18 cellular contexts compared by ENCODE assay signal in genomic region chr2:11051280-11051679, GRCh38.
DNase-seq lines count a peak whose midpoint lies in the region; ATAC-seq, FAIRE-seq and TF ChIP-seq lines count a peak whose summit lies in the region.
"Had no signal": no experiment of that assay in that cellular context is flagged by ENCODE, and none has a peak within 500 bp of the region (broad histone marks: within the 10 kb centered on the region; RNA-seq: fewer than 3 reads in every experiment).

No MANE protein-coding gene starts in this region.

- H3K27ac ChIP-seq in esophagus muscularis mucosa (replicated peaks in 1 of 4) = no peak overlapping the region
- no peak overlapping the region for H3K27ac ChIP-seq in neuronal stem cell (replicated peaks; ENCODE audit: low read length)
- H3K27ac ChIP-seq in aorta (ENCODE audit: low read depth in 1 of 2, low read length in 2 of 2) = no peak overlapping the region

- H2AK5ac ChIP-seq in neuronal stem cell (ENCODE audit: low read depth, low read length) = no peak overlapping the region

- no peaks in the 10 kb centered on the region for H3K9me3 ChIP-seq in esophagus muscularis mucosa
- H3K9me3 ChIP-seq in neuronal stem cell (replicated peaks in 1 of 2; ENCODE audit: control insufficient read depth in 2 of 2, insufficient read depth in 1 of 2, low read depth in 1 of 2, low read length in 2 of 2) = no peaks in the 10 kb centered on the region
- no peaks in the 10 kb centered on the region for H3K9me3 ChIP-seq in aorta (ENCODE audit: control insufficient read depth, low read length)

- no peak overlapping the region for H2BK15ac ChIP-seq in neuronal stem cell (ENCODE audit: low read length)

- no peak overlapping the region for H3K23ac ChIP-seq in neuronal stem cell (ENCODE audit: low read depth, low read length, poor library complexity)

- intact Hi-C loops in esophagus muscularis mucosa (cut with DNase I) = no loop called here
- intact Hi-C loops in aorta (cut with DNase I) = no loop called here

- H3K4me1 ChIP-seq in esophagus muscularis mucosa (no peaks in the 10 kb centered on the region), neuronal stem cell (ENCODE audit: control insufficient read depth in 2 of 2, insufficient read depth in 1 of 2, low read depth in 1 of 2, low read length in 2 of 2) (peaks cover 3 to 4% of the 10 kb centered on the region in 2 donors), aorta (ENCODE audit: control insufficient read depth in 1 of 2, insufficient read depth in 2 of 2, low read length in 2 of 2) (no peaks in the 10 kb centered on the region)

- H3K79me1 ChIP-seq in neuronal stem cell (ENCODE audit: low read depth, low read length) = peaks cover 2% of the 10 kb centered on the region

- H2AFZ ChIP-seq in neuronal stem cell (ENCODE audit: low read length) = no peak overlapping the region
- H2AFZ ChIP-seq: GM23338 had no signal

- no peak overlapping the region for H3K4me3 ChIP-seq in esophagus muscularis mucosa
- H3K4me3 ChIP-seq in neuronal stem cell (ENCODE audit: low read length in 2 of 2) = no peak overlapping the region
- no peak overlapping the region for H3K4me3 ChIP-seq in aorta (ENCODE audit: low read length in 2 of 2)
- H3K4me3 ChIP-seq: GM23338 had no signal

- no peak overlapping the region for H4K91ac ChIP-seq in neuronal stem cell (ENCODE audit: low read depth, low read length, poor library complexity)

- H3K18ac ChIP-seq in neuronal stem cell (ENCODE audit: low read length) = peak overlapping the region; percentile 89

- DNase-seq in esophagus muscularis mucosa (ENCODE audit: extremely low spot score) (peak; percentile 82), neuronal stem cell (ENCODE audit: low spot score) (no peak), urothelium cell line (ENCODE audit: low spot score) (no peak), NCI-H1436 treated with DMSO at 0.1 percent for 48 hours (lab: John Stamatoyannopoulos, UW) (no peak), aorta (no peak)
- DNase-seq: C1 segment of cervical spinal cord; Calu3; CD4-positive, alpha-beta memory T cell; COR-L47; DMS53; DMS79 treated with DMSO at 0.1 percent for 48 hours; GF-D8; H9 had no signal

- H2BK120ac ChIP-seq in neuronal stem cell (ENCODE audit: low read depth, low read length) = no peak overlapping the region

- peak; percentile 37 for FAIRE-seq in urothelium cell line (lab: Jason Lieb, UNC)
- FAIRE-seq: GM12891, GM18507 had no signal

- no peak overlapping the region for H3K14ac ChIP-seq in neuronal stem cell (ENCODE audit: low read length)

- H2BK5ac ChIP-seq in neuronal stem cell (ENCODE audit: low read length) = no peak overlapping the region

- H3K4ac ChIP-seq in neuronal stem cell (ENCODE audit: low read length) = no peak overlapping the region

- H2BK12ac ChIP-seq in neuronal stem cell (ENCODE audit: low read length) = no peak overlapping the region

- TF ChIP-seq POLR2A in esophagus muscularis mucosa (IDR thresholded peaks at IDR 0.05; ENCODE audit: low read depth) = no peak

- ATAC-seq in HG02678 (IDR thresholded peaks at IDR 0.05; ENCODE audit: unreplicated experiment) (no peak), aorta (ENCODE audit: low FRiP score) (no peak)
- ATAC-seq: GM23338, HCT116 had no signal

- TF ChIP-seq EP300 in esophagus muscularis mucosa (IDR thresholded peaks at IDR 0.05) = no peak

- H3K36me3 ChIP-seq in esophagus muscularis mucosa = no peaks in the 10 kb centered on the region
- H3K36me3 ChIP-seq in neuronal stem cell (replicated peaks in 1 of 2; ENCODE audit: control insufficient read depth in 2 of 2, insufficient read depth in 2 of 2, low read length in 2 of 2) = no peaks in the 10 kb centered on the region
- no peaks in the 10 kb centered on the region for H3K36me3 ChIP-seq in aorta (ENCODE audit: control insufficient read depth in 1 of 2, insufficient read depth in 2 of 2, low read length in 1 of 2)

- TF ChIP-seq CTCF in esophagus muscularis mucosa (IDR thresholded peaks at IDR 0.05) = no peak

- WGBS in esophagus muscularis mucosa = 90% methylated on average over 9 of the region's 9 CpGs
- WGBS in neuronal stem cell (ENCODE audit: extremely low coverage in 2 of 2, insufficient read length in 2 of 2, insufficient replicate concordance in 1 of 2), 2 donors = no CpG with 5 or more reads among the region's 9 CpGs
- WGBS in aorta, 2 donors = 88 to 95% methylated on average over 9 of the region's 9 CpGs

- H3K27me3 ChIP-seq in esophagus muscularis mucosa (peaks cover 0 to 12% (median 0%) of the 10 kb centered on the region in 4 donors), neuronal stem cell (ENCODE audit: control insufficient read depth in 3 of 3, insufficient read depth in 3 of 3, low read depth in 1 of 3, low read length in 3 of 3) (peaks cover 0 to 4% (median 0%) of the 10 kb centered on the region in 3 experiments), aorta (ENCODE audit: control insufficient read depth in 1 of 2, insufficient read depth in 2 of 2, low read length in 1 of 2) (no peaks in the 10 kb centered on the region)

- no peak overlapping the region for H4K8ac ChIP-seq in neuronal stem cell (ENCODE audit: low read depth, low read length)

- H3K4me2 ChIP-seq in neuronal stem cell (ENCODE audit: insufficient read depth, low read length, poor library complexity, severe bottlenecking) = no peak overlapping the region
- H3K4me2 ChIP-seq: GM23338 had no signal

- H3K9ac ChIP-seq in neuronal stem cell (ENCODE audit: low read depth, low read length, poor library complexity) = no peak overlapping the region
